Comparison of ENCODE assay signal across 17 cellular contexts in genomic region chr7:8133188-8133848, GRCh38.
DNase-seq lines count a peak whose midpoint lies in the region; ATAC-seq and TF ChIP-seq lines count a peak whose summit lies in the region.
"Had no signal": no experiment of that assay in that cellular context is flagged by ENCODE, and none has a peak within 500 bp of the region (broad histone marks: within the 10 kb centered on the region; RNA-seq: fewer than 3 reads in every experiment).

No MANE protein-coding gene starts in this region.

- peaks cover 4% of the 10 kb centered on the region for H3K36me3 Mint-ChIP-seq in activated CD8-positive, alpha-beta memory T cell treated with anti-CD3 and anti-CD28 coated beads, Interleukin-2, amount 10 ng/mL, durations not matched to agents 7 days and 5 days
- peaks cover 6% of the 10 kb centered on the region for H3K36me3 Mint-ChIP-seq in activated T-helper 17 cell treated with anti-CD3 and anti-CD28 coated beads, Interleukin-2, amount 50 U/mL, for 72 hours (ENCODE audit: low read depth)

- DNase-seq in activated CD8-positive, alpha-beta memory T cell treated with anti-CD3 and anti-CD28 coated beads, Interleukin-2, amount 10 ng/mL, durations not matched to agents 7 days and 5 days = no peak
- DNase-seq in activated CD8-positive, alpha-beta memory T cell treated with anti-CD3 and anti-CD28 coated beads for 24 hours = no peak
- DNase-seq in spleen (no peak), NCI-H2107 (lab: John Stamatoyannopoulos, UW) (no peak), globus pallidus (ENCODE audit: low spot score) (no peak)
- DNase-seq: DMS153, GOT3, lower lobe of right lung, NCI-H510A treated with DMSO at 0.1 percent for 48 hours, SK-N-SH had no signal

- no peaks in the 10 kb centered on the region for H3K9me3 Mint-ChIP-seq in activated CD8-positive, alpha-beta memory T cell treated with anti-CD3 and anti-CD28 coated beads, Interleukin-2, amount 10 ng/mL, durations not matched to agents 7 days and 5 days (ENCODE audit: low read depth)
- H3K9me3 Mint-ChIP-seq in activated T-helper 17 cell treated with anti-CD3 and anti-CD28 coated beads, Interleukin-2, amount 50 U/mL, for 72 hours = no peaks in the 10 kb centered on the region

- H3K4me1 ChIP-seq in spleen = peaks cover 0 to 62% (median 32%) of the 10 kb centered on the region in 6 donors
- H3K4me1 ChIP-seq: gastroesophageal sphincter, suprapubic skin had no signal

- WGBS in spleen, 5 donors = 84 to 91% (median 88%) methylated on average over 2 of the region's 2 CpGs

- CTCF ChIA-PET in activated CD8-positive, alpha-beta memory T cell treated with anti-CD3 and anti-CD28 coated beads, Interleukin-2, amount 10 ng/mL, durations not matched to agents 7 days and 5 days (lab: Charles Lee) = interaction anchor here (0.8 to 1.9 kb wide), 5 partner anchors 9 to 98 kb away, joined by 3 to 5 read pairs (median 4); no protein-coding TSS in a partner anchor

- no peak for TF ChIP-seq CTCF in spleen (IDR thresholded peaks at IDR 0.05 in 8 of 11, conservative IDR thresholded peaks at IDR 0.05 in 3 of 11)

- peak overlapping the region in 6 of 8 donors; percentile 3 to 86 (median 68) for H3K27ac ChIP-seq in spleen
- H3K27ac ChIP-seq: gastroesophageal sphincter, lower lobe of right lung, parathyroid adenoma, suprapubic skin had no signal

- no peak for TF ChIP-seq POLR2A in spleen (IDR thresholded peaks at IDR 0.05)

- H3K36me3 ChIP-seq in spleen = no peaks in the 10 kb centered on the region
- H3K36me3 ChIP-seq: gastroesophageal sphincter, lower lobe of right lung had no signal

- peak overlapping the region; percentile 87 for H3K27ac Mint-ChIP-seq in activated CD8-positive, alpha-beta memory T cell treated with anti-CD3 and anti-CD28 coated beads, Interleukin-2, amount 10 ng/mL, durations not matched to agents 7 days and 5 days
- peak overlapping the region; percentile 75 for H3K27ac Mint-ChIP-seq in activated T-helper 17 cell treated with anti-CD3 and anti-CD28 coated beads, Interleukin-2, amount 50 U/mL, for 72 hours

- no peak overlapping the region for H3K4me3 Mint-ChIP-seq in activated CD8-positive, alpha-beta memory T cell treated with anti-CD3 and anti-CD28 coated beads, Interleukin-2, amount 10 ng/mL, durations not matched to agents 7 days and 5 days
- peak overlapping the region; percentile 58 for H3K4me3 Mint-ChIP-seq in activated T-helper 17 cell treated with anti-CD3 and anti-CD28 coated beads, Interleukin-2, amount 50 U/mL, for 72 hours

- intact Hi-C loops in spleen (cut with DNase I; ENCODE audit: low total_unique reads) = no loop called here

- H3K4me3 ChIP-seq in spleen = no peak overlapping the region
- H3K4me3 ChIP-seq: gastroesophageal sphincter, lower lobe of right lung, suprapubic skin had no signal

- no peaks in the 10 kb centered on the region for H3K9me3 ChIP-seq in spleen
- H3K9me3 ChIP-seq: gastroesophageal sphincter, lower lobe of right lung, SK-N-SH, suprapubic skin had no signal

- no peak for ATAC-seq in activated CD8-positive, alpha-beta memory T cell treated with anti-CD3 and anti-CD28 coated beads, Interleukin-2, amount 10 ng/mL, durations not matched to agents 7 days and 5 days
- ATAC-seq in HG02943 (IDR thresholded peaks at IDR 0.05; ENCODE audit: low read depth, unreplicated experiment) (peak; percentile 44), HG03045 (IDR thresholded peaks at IDR 0.05; ENCODE audit: unreplicated experiment) (no peak)
- no peak for ATAC-seq in activated T-helper 17 cell treated with anti-CD3 and anti-CD28 coated beads, Interleukin-2, amount 50 U/mL, for 72 hours (replicated peaks)
- ATAC-seq: gastroesophageal sphincter had no signal

- H3K27me3 Mint-ChIP-seq in activated CD8-positive, alpha-beta memory T cell treated with anti-CD3 and anti-CD28 coated beads, Interleukin-2, amount 10 ng/mL, durations not matched to agents 7 days and 5 days = no peaks in the 10 kb centered on the region
- H3K27me3 Mint-ChIP-seq in activated T-helper 17 cell treated with anti-CD3 and anti-CD28 coated beads, Interleukin-2, amount 50 U/mL, for 72 hours = no peaks in the 10 kb centered on the region
- H3K27me3 Mint-ChIP-seq: activated CD4-positive, alpha-beta T cell treated with anti-CD3 and anti-CD28 coated beads for 36 hours had no signal

- H3K4me1 Mint-ChIP-seq in activated CD8-positive, alpha-beta memory T cell treated with anti-CD3 and anti-CD28 coated beads, Interleukin-2, amount 10 ng/mL, durations not matched to agents 7 days and 5 days = peaks cover 66% of the 10 kb centered on the region
- H3K4me1 Mint-ChIP-seq in activated T-helper 17 cell treated with anti-CD3 and anti-CD28 coated beads, Interleukin-2, amount 50 U/mL, for 72 hours = peaks cover 31% of the 10 kb centered on the region

- no peaks in the 10 kb centered on the region for H3K27me3 ChIP-seq in spleen (replicated peaks in 1 of 7)
- H3K27me3 ChIP-seq: gastroesophageal sphincter, suprapubic skin had no signal
